8 cellular contexts compared by ENCODE assay signal in genomic region chr16:5071681-5072333, GRCh38. TPM values are rescaled to one million over a fixed set of nuclear protein-coding genes. Genes with fewer than 3 reads are reported as not detected.
A peak's percentile ranks its signal among the peaks of the same experiment; 100 is the strongest.
DNase-seq lines count a peak whose midpoint lies in the region; ATAC-seq and TF ChIP-seq lines count a peak whose summit lies in the region.

ALG1 (plus strand) TSS chr16:5071843; CDS start chr16:5071850, 7 bp downstream.

- H3K36me3 Mint-ChIP-seq in chondrocyte (ENCODE audit: low read depth), result peaks cover 6% of the 10 kb centered on the region

- TF ChIP-seq CTCF in AG09319 (IDR thresholded peaks at IDR 0.05; ENCODE audit: low read depth, low read length) (no peak), chondrocyte (IDR thresholded peaks at IDR 0.05) (peak; percentile 14)

- peak within 1 kb of the TSS; percentile 97 for H3K4me3 Mint-ChIP-seq in chondrocyte (ENCODE audit: unreplicated experiment)

- peak; percentile 98 for TF ChIP-seq POLR2A in GM18951 (IDR thresholded peaks at IDR 0.05; ENCODE audit: extremely low read depth, insufficient read depth, insufficient read length)

- H3K27ac Mint-ChIP-seq in chondrocyte (ENCODE audit: unreplicated experiment), result peak within 1 kb of the TSS; percentile 95

- H3K9me3 Mint-ChIP-seq in chondrocyte (ENCODE audit: low read depth), result no peaks in the 10 kb centered on the region

- peak; percentile 87 for ATAC-seq in HG03175 (IDR thresholded peaks at IDR 0.05; ENCODE audit: unreplicated experiment)

- in situ Hi-C loops in GM18951 (cut with MboI; ENCODE audit: low sequenced_read_pairs, unreplicated experiment), result no loop called here

- H3K4me1 Mint-ChIP-seq in chondrocyte (ENCODE audit: low read depth), result peaks cover 22% of the 10 kb centered on the region

- peaks cover 11% of the 10 kb centered on the region for H3K27me3 Mint-ChIP-seq in chondrocyte (ENCODE audit: low read depth)

- peak; percentile 61 for DNase-seq in AG09319 (ENCODE audit: extremely low read depth, low read depth)
- peak; percentile 84 for DNase-seq in NCI-H460 (ENCODE audit: extremely low read depth, low read depth)
- peak; percentile 82 to 84 for DNase-seq in activated CD4-positive, alpha-beta T cell treated with anti-CD3 and anti-CD28 coated beads for 24 hours (ENCODE audit: low read depth in 2 of 2)
- DNase-seq in chondrocyte (ENCODE audit: low spot score), result peak; percentile 94
- DNase-seq in kidney tubule cell (ENCODE audit: low spot score), result peak; percentile 87
- peak; percentile 77 to 81 (median 79) for DNase-seq in stimulated activated CD4-positive, alpha-beta T cell treated with anti-CD3 and anti-CD28 coated beads, Interleukin-1b, Interleukin-23, amount 100 ng/mL, for 24 hours (ENCODE audit: low read depth in 4 of 4, low spot score in 1 of 4)

RNA-seq across cellular contexts. Expression of gene ALG1, which starts in this region (rescaled TPM):
- total RNA-seq in NCI-H460 (2014; rRNA removed; shearing (Covaris generic)), result 21.6 and 22.0 TPM in 2 replicates
- polyA plus RNA-seq in NCI-H460 (2014; cell fraction: nucleus; rRNA removed), result 39.8 and 47.3 TPM in 2 replicates
- 31.6 to 35.7 TPM (median 32.2 TPM) in 3 replicates for total RNA-seq in chondrocyte

Comparison
In these comparisons a context has a peak if more than half of its experiments do, and no peak if none do; other contexts are left out.
1. Peak in every context shown above with its lines: DNase-seq and ATAC-seq.